ENCODE assay signal across 8 cellular contexts in the genomic region with DNA sequence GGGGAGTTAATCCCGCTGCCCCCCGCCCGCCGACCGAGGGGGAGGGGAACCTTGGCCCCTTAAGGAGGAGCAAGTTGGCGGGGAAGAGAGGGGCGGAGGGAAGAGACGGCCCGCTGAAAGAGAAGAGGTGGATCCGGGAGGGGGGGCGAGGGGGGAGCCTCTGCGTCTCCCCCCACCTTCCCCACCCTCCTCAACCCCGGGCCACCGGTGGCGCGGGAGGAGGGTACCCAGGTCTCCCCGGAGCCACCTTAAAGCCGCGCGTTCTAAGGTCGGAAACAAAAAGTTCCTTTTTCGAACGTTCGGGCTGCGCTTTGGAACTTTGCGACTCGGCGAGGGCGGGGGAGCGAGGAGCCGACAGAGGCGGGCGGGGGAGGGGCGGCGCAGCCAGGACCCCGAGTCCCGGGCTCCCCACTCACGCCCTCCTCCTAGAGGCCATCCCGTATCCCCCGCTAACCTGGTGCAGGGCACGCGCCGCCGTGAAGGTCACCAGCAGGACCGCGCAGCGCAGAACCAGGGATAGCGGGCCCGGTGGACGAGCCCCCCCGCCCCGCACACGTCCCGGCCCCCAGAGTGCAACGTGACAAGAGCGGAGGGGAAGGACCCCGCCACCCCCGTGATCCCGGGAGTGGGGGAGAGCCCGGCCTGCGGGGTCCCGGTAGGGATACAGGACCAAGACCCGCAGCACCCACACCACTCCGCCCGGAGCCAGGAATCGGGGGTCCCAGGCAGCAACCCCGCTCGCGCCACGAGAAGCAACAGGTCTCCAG. TPM values are rescaled to one million over a fixed set of nuclear protein-coding genes. Genes with fewer than 3 reads are reported as not detected.
A peak's percentile ranks its signal among the peaks of the same experiment; 100 is the strongest.
DNase-seq lines count a peak whose midpoint lies in the region; ATAC-seq, FAIRE-seq and TF ChIP-seq lines count a peak whose summit lies in the region.

No MANE protein-coding gene starts in this region.

- ATAC-seq in HG03196 (IDR thresholded peaks at IDR 0.05; ENCODE audit: unreplicated experiment) (peak; percentile 27), Right ventricle myocardium superior (ENCODE audit: poor library complexity) (peak; percentile 43), pancreas (peak; percentile 39 to 63 (median 56))

- H3K27me3 ChIP-seq in pancreas (no peaks in the 10 kb centered on the region), tibial artery (no peaks in the 10 kb centered on the region)

- H3K36me3 ChIP-seq in pancreas = peaks cover 0 to 9% (median 0%) of the 10 kb centered on the region in 3 donors
- peaks cover 0 to 12% (median 9%) of the 10 kb centered on the region in 3 donors for H3K36me3 ChIP-seq in tibial artery

- peak overlapping the region; percentile 92 to 97 (median 94) for H3K27ac ChIP-seq in pancreas
- H3K27ac ChIP-seq in tibial artery = peak overlapping the region; percentile 99

- peaks cover 0 to 16% (median 0%) of the 10 kb centered on the region in 3 donors for H3K4me1 ChIP-seq in pancreas
- peaks cover 0 to 51% (median 45%) of the 10 kb centered on the region in 4 donors for H3K4me1 ChIP-seq in tibial artery

- in situ Hi-C loops in SK-MEL-5 (cut with HindIII; ENCODE audit: low pct_unique_long_range_greater_than_20kb, low sequenced_read_pairs) = no loop called here

- no peaks in the 10 kb centered on the region for H3K9me3 ChIP-seq in pancreas
- H3K9me3 ChIP-seq in tibial artery = no peaks in the 10 kb centered on the region

- WGBS in pancreas, 2 donors = 1% methylated on average over 53 to 69 of the region's 70 CpGs

- intact Hi-C loops in Right ventricle myocardium superior (cut with DNase I) (no loop called here), pancreas (cut with DNase I) (no loop called here), tibial artery (cut with DNase I; ENCODE audit: low total_unique reads) (loop anchor here (1.0 kb wide), 1 partner anchor 14 kb away; no protein-coding TSS in a partner anchor)

- DNase-seq in SK-MEL-5 (ENCODE audit: low read depth, low spot score) (peak; percentile 57), Right ventricle myocardium superior (peak; percentile 83), pancreas (peak; percentile 72 to 88 (median 81)), tibial artery (peak; percentile 74 to 89), NCI-H345 (lab: John Stamatoyannopoulos, UW) (no peak)
- DNase-seq in activated naive CD4-positive, alpha-beta T cell treated with anti-CD3 and anti-CD28 coated beads, Interleukin-2, amount 50 U/mL, for 16 hours = peak; percentile 85

- H3K4me3 ChIP-seq in GM08714 (ENCODE audit: low read length) = peak overlapping the region; percentile 88
- peak overlapping the region; percentile 88 to 97 (median 96) for H3K4me3 ChIP-seq in pancreas
- peak overlapping the region; percentile 85 to 97 for H3K4me3 ChIP-seq in tibial artery

- TF ChIP-seq CTCF in pancreas (IDR thresholded peaks at IDR 0.05) (no peak), tibial artery (IDR thresholded peaks at IDR 0.05) (no peak)

- no peak for FAIRE-seq in pancreas (lab: Jason Lieb, UNC)

RNA-seq across cellular contexts. Expression of gene ERF, which starts 0.7 kb away (rescaled TPM):
- 25.5 and 32.7 TPM in 2 replicates for total RNA-seq in SK-MEL-5 (2014; rRNA removed; shearing (Covaris generic))
- polyA plus RNA-seq in SK-MEL-5 (2015; cell fraction: cytosol; rRNA removed) = 54.7 and 70.1 TPM in 2 replicates
- polyA plus RNA-seq in SK-MEL-5 (2015; cell fraction: nucleus; rRNA removed) = 72.6 and 77.6 TPM in 2 replicates
- total RNA-seq in Right ventricle myocardium superior (42.1 TPM), pancreas (10 to 100 TPM; 20.5 to 29.2 (median 22.2) TPM)
- polyA plus RNA-seq in pancreas = 10 to 100 TPM; 36.6 to 48.5 TPM

RNA-seq across cellular contexts. Expression of gene GSK3A, which starts 11.9 kb away (rescaled TPM):
- 18.7 and 19.0 TPM in 2 replicates for total RNA-seq in SK-MEL-5 (2014; rRNA removed; shearing (Covaris generic))
- polyA plus RNA-seq in SK-MEL-5 (2015; cell fraction: cytosol; rRNA removed) = 78.8 and 95.5 TPM in 2 replicates
- polyA plus RNA-seq in SK-MEL-5 (2015; cell fraction: nucleus; rRNA removed) = 30.7 and 59.6 TPM in 2 replicates
- total RNA-seq in Right ventricle myocardium superior (35.6 TPM), pancreas (10 to 100 TPM in 5 of 6 donors, 1 to 10 TPM in 1; 9.9 to 19.4 (median 14.5) TPM)
- polyA plus RNA-seq in pancreas = 10 to 100 TPM; 25.7 to 27.6 TPM

RNA-seq across cellular contexts. Expression of gene CIC, which starts 14.8 kb away (rescaled TPM):
- total RNA-seq in SK-MEL-5 (2014; rRNA removed; shearing (Covaris generic)) = 5.2 and 11.3 TPM in 2 replicates
- 45.4 and 60.9 TPM in 2 replicates for polyA plus RNA-seq in SK-MEL-5 (2015; cell fraction: cytosol; rRNA removed)
- 36.8 and 45.9 TPM in 2 replicates for polyA plus RNA-seq in SK-MEL-5 (2015; cell fraction: nucleus; rRNA removed)
- total RNA-seq in Right ventricle myocardium superior = 33.6 TPM
- 10 to 100 TPM; 27.7 to 37.6 (median 32.0) TPM for total RNA-seq in pancreas
- polyA plus RNA-seq in pancreas = 10 to 100 TPM; 47.1 to 65.0 TPM

RNA-seq across cellular contexts. Expression of gene ZNF526, which starts 34.2 kb away (rescaled TPM):
- 6.8 and 8.9 TPM in 2 replicates for total RNA-seq in SK-MEL-5 (2014; rRNA removed; shearing (Covaris generic))
- 7.1 TPM in 2 replicates for polyA plus RNA-seq in SK-MEL-5 (2015; cell fraction: cytosol; rRNA removed)
- polyA plus RNA-seq in SK-MEL-5 (2015; cell fraction: nucleus; rRNA removed) = 5.5 and 8.1 TPM in 2 replicates
- total RNA-seq in Right ventricle myocardium superior = 5.4 TPM
- total RNA-seq in pancreas = 1 to 10 TPM; 5.0 to 7.5 (median 6.2) TPM
- polyA plus RNA-seq in pancreas = 1 to 10 TPM; 2.4 to 3.9 TPM

RNA-seq across cellular contexts. Expression of gene DEDD2, which starts 36.8 kb away (rescaled TPM):
- total RNA-seq in SK-MEL-5 (2014; rRNA removed; shearing (Covaris generic)) = 19.5 and 23.9 TPM in 2 replicates
- 20.8 and 22.6 TPM in 2 replicates for polyA plus RNA-seq in SK-MEL-5 (2015; cell fraction: cytosol; rRNA removed)
- 16.3 and 22.0 TPM in 2 replicates for polyA plus RNA-seq in SK-MEL-5 (2015; cell fraction: nucleus; rRNA removed)
- total RNA-seq in Right ventricle myocardium superior (14.8 TPM), pancreas (10 to 100 TPM in 5 of 6 donors, 1 to 10 TPM in 1; 9.7 to 17.8 (median 12.8) TPM)
- polyA plus RNA-seq in pancreas = 10 to 100 TPM; 22.3 to 25.4 TPM
